26 cellular contexts compared by ENCODE assay signal in the genomic region with DNA sequence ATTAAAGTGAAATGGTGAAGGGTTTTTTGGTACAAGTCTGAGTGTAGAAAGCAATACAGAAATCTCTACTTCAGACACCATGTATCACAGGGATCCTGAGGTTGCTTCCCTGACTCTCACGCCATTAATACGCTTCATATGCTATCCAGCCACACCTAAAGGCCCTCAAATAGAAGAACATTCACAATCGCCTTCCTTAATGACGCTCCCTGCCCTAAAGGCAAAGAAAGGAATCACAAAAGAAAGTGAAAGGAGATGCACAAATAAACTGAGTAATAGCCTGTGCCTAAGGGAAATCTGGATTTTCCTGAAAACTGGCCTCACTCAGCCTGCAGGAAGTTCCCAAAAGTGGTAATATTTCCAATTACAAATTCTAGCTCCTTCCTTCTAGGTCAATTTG.
"Had no signal": no experiment of that assay in that cellular context is flagged by ENCODE, and none has a peak within 500 bp of the region (broad histone marks: within the 10 kb centered on the region; RNA-seq: fewer than 3 reads in every experiment).

No MANE protein-coding gene starts in this region.

- H3K4me3 Mint-ChIP-seq: activated CD8-positive, alpha-beta T cell treated with anti-CD3 and anti-CD28 coated beads for 36 hours; activated naive CD8-positive, alpha-beta T cell treated with anti-CD3 and anti-CD28 coated beads, Interleukin-2, amount 10 ng/mL, durations not matched to agents 7 days and 5 days; activated T-cell treated with anti-CD3 and anti-CD28 coated beads, Interleukin-2, amount 50 U/mL, for 72 hours had no signal

- H3K27ac ChIP-seq: adrenal gland, SK-N-MC, WERI-Rb-1 had no signal

- H3K9me3 ChIP-seq: adrenal gland had no signal

- H3K4me1 Mint-ChIP-seq: activated naive CD8-positive, alpha-beta T cell treated with anti-CD3 and anti-CD28 coated beads, Interleukin-2, amount 10 ng/mL, durations not matched to agents 7 days and 5 days had no signal

- H3K36me3 Mint-ChIP-seq: activated naive CD8-positive, alpha-beta T cell treated with anti-CD3 and anti-CD28 coated beads, Interleukin-2, amount 10 ng/mL, durations not matched to agents 7 days and 5 days had no signal

- H3K27ac Mint-ChIP-seq: activated CD8-positive, alpha-beta T cell treated with anti-CD3 and anti-CD28 coated beads for 36 hours; activated naive CD8-positive, alpha-beta T cell treated with anti-CD3 and anti-CD28 coated beads, Interleukin-2, amount 10 ng/mL, durations not matched to agents 7 days and 5 days; activated T-cell treated with anti-CD3 and anti-CD28 coated beads, Interleukin-2, amount 50 U/mL, for 72 hours; activated T-helper 2 cell treated with anti-CD3 and anti-CD28 coated beads, Interferon-gamma antibody, Interleukin-2, Interleukin-4, amounts not matched to agents 10 μg/mL and 5 μg/mL and 100 μg/mL, durations not matched to agents 14 hours and 24 hours and 36 hours had no signal

- ATAC-seq: activated CD4-positive, CD25-positive, alpha-beta regulatory T cell treated with anti-CD3 and anti-CD28 coated beads, Interleukin-2, amount 50 U/mL, for 24 hours; activated CD8-positive, alpha-beta T cell treated with anti-CD3 and anti-CD28 coated beads for 36 hours; activated T-cell treated with anti-CD3 and anti-CD28 coated beads, Interleukin-2, amount 50 U/mL, for 72 hours; Right ventricle myocardium inferior had no signal

- H3K27me3 Mint-ChIP-seq: activated CD8-positive, alpha-beta T cell treated with anti-CD3 and anti-CD28 coated beads for 36 hours; activated naive CD8-positive, alpha-beta T cell treated with anti-CD3 and anti-CD28 coated beads, Interleukin-2, amount 10 ng/mL, durations not matched to agents 7 days and 5 days had no signal

- H3K27me3 ChIP-seq: adrenal gland had no signal

- H3K9me3 Mint-ChIP-seq: activated CD8-positive, alpha-beta T cell treated with anti-CD3 and anti-CD28 coated beads for 36 hours; activated naive CD8-positive, alpha-beta T cell treated with anti-CD3 and anti-CD28 coated beads, Interleukin-2, amount 10 ng/mL, durations not matched to agents 7 days and 5 days; activated T-cell treated with anti-CD3 and anti-CD28 coated beads, Interleukin-2, amount 50 U/mL, for 72 hours; activated T-helper 2 cell treated with anti-CD3 and anti-CD28 coated beads, Interferon-gamma antibody, Interleukin-2, Interleukin-4, amounts not matched to agents 10 μg/mL and 5 μg/mL and 100 μg/mL, durations not matched to agents 14 hours and 24 hours and 36 hours had no signal

- DNase-seq: activated CD4-positive, alpha-beta T cell treated with anti-CD3 and anti-CD28 coated beads for 4 hours; activated CD8-positive, alpha-beta memory T cell treated with anti-CD3 and anti-CD28 coated beads, Interleukin-2, amount 50 U/mL, for 4 hours; activated CD8-positive, alpha-beta T cell treated with anti-CD3 and anti-CD28 coated beads for 36 hours; activated gamma-delta T cell treated with Interleukin-2 at 50 U/mL for 16 hours; activated naive CD4-positive, alpha-beta T cell treated with anti-CD3 and anti-CD28 coated beads, Interleukin-2, amount 50 U/mL, for 16 hours; activated naive CD8-positive, alpha-beta T cell treated with anti-CD3 and anti-CD28 coated beads, Interleukin-2, amount 10 ng/mL, durations not matched to agents 7 days and 5 days; activated T-cell treated with anti-CD3 and anti-CD28 coated beads, Interleukin-2, amount 50 U/mL, for 72 hours; adrenal gland; anterior cingulate cortex; IMR-90; Kasumi-1; KBM-7; NCI-H1048; NCI-H146; NCI-H187 treated with DMSO at 0.1 percent for 48 hours; NCI-H2081 treated with DMSO at 0.1 percent for 48 hours; NCI-H446 treated with DMSO at 0.1 percent for 48 hours; NCI-H524 treated with DMSO at 0.1 percent for 48 hours; NCI-H774; RPMI8226; T-helper 1 cell; WERI-Rb-1 had no signal

- H3K4me3 ChIP-seq: adrenal gland, SK-N-MC had no signal

- H3K4me1 ChIP-seq: adrenal gland had no signal

- H3K36me3 ChIP-seq: adrenal gland, WERI-Rb-1 had no signal
